ENCODE assay signal across 8 cellular contexts in genomic region chr12:44774815-44775411, GRCh38.
A peak's percentile ranks its signal among the peaks of the same experiment; 100 is the strongest.
DNase-seq lines count a peak whose midpoint lies in the region; ATAC-seq, FAIRE-seq and TF ChIP-seq lines count a peak whose summit lies in the region.

No MANE protein-coding gene starts in this region.

- intact Hi-C loops in endothelial cell of umbilical vein (cut with micrococcal nuclease) (loop anchor here (1.0 to 2.0 kb wide), 3 partner anchors 156 to 818 kb away; no protein-coding TSS in a partner anchor), psoas muscle (cut with DNase I) (no loop called here)

- POLR2A ChIA-PET in endothelial cell of umbilical vein (lab: Charles Lee): no interaction called here

- H3K27me3 ChIP-seq in endothelial cell of umbilical vein (ENCODE audit: control insufficient read depth in 2 of 2, insufficient read depth in 2 of 2, low read length in 2 of 2) (no peaks in the 10 kb centered on the region), psoas muscle (ENCODE audit: insufficient read depth in 3 of 3, low read length in 2 of 3) (no peaks in the 10 kb centered on the region)

- no peak overlapping the region for H3K27ac ChIP-seq in endothelial cell of umbilical vein (ENCODE audit: insufficient read depth, low read depth, low read length)
- H3K27ac ChIP-seq in psoas muscle: no peak overlapping the region

- TF ChIP-seq CTCF in endothelial cell of umbilical vein (IDR thresholded peaks at IDR 0.05; ENCODE audit: extremely low read depth in 1 of 2, insufficient read depth in 1 of 2, low read depth in 1 of 2, low read length in 2 of 2): peak; percentile 78 to 86
- peak; percentile 38 for TF ChIP-seq CTCF in psoas muscle (IDR thresholded peaks at IDR 0.05)

- H3K9ac ChIP-seq in endothelial cell of umbilical vein (replicated peaks; ENCODE audit: extremely low read depth, insufficient read depth, low read length): no peak overlapping the region

- peak; percentile 2 for DNase-seq in NCI-H510A treated with DMSO at 0.1 percent for 48 hours (lab: John Stamatoyannopoulos, UW)
- no peak for DNase-seq in NCI-H510A (lab: John Stamatoyannopoulos, UW)
- DNase-seq in HT1080 (ENCODE audit: low read depth): peak; percentile 28
- DNase-seq in activated CD4-positive, alpha-beta T cell treated with anti-CD3 and anti-CD28 coated beads, Interleukin-2, amount 50 U/mL, for 4 hours: peak; percentile 59 to 62
- DNase-seq in endothelial cell of umbilical vein (ENCODE audit: low read depth, low spot score): peak; percentile 41
- DNase-seq in psoas muscle: no peak

- H3K9me1 ChIP-seq in endothelial cell of umbilical vein (replicated peaks; ENCODE audit: control insufficient read depth, extremely low read depth, insufficient read depth, low read length): no peaks in the 10 kb centered on the region

- FAIRE-seq in endothelial cell of umbilical vein (lab: Jason Lieb, UNC): peak; percentile 4

- H3K36me3 ChIP-seq in endothelial cell of umbilical vein (ENCODE audit: control insufficient read depth in 2 of 2, extremely low read depth in 1 of 2, insufficient read depth in 2 of 2, low read length in 2 of 2) (no peaks in the 10 kb centered on the region), psoas muscle (ENCODE audit: insufficient read depth in 1 of 2, low read depth in 1 of 2) (no peaks in the 10 kb centered on the region)

- 70 to 74% (median 72%) methylated on average over 11 of the region's 11 CpGs for WGBS in psoas muscle, 3 donors

- H3K9me3 ChIP-seq in endothelial cell of umbilical vein (replicated peaks; ENCODE audit: control insufficient read depth, insufficient read depth, low read length) (no peaks in the 10 kb centered on the region), psoas muscle (no peaks in the 10 kb centered on the region)

- no peaks in the 10 kb centered on the region for H3K79me2 ChIP-seq in endothelial cell of umbilical vein (ENCODE audit: control insufficient read depth, insufficient read depth, low read length)

- TF ChIP-seq POLR2A in endothelial cell of umbilical vein (IDR thresholded peaks at IDR 0.05; ENCODE audit: low read depth, low read length): no peak

- no TSS peak for BruUV-seq in endothelial cell of umbilical vein (replicated peaks; lab: Mats Ljungman, UMichigan)

- no peak overlapping the region for H2AFZ ChIP-seq in endothelial cell of umbilical vein (ENCODE audit: low read depth, low read length)

- H3K4me1 ChIP-seq in endothelial cell of umbilical vein (ENCODE audit: control insufficient read depth, extremely low read depth, insufficient read depth, low read length) (no peaks in the 10 kb centered on the region), psoas muscle (no peaks in the 10 kb centered on the region)

- ATAC-seq in psoas muscle (no peak), esophagus mucosa (no peak), HG03039 (IDR thresholded peaks at IDR 0.05; ENCODE audit: unreplicated experiment) (no peak)

- H3K4me2 ChIP-seq in endothelial cell of umbilical vein (ENCODE audit: insufficient read depth, low read length): no peak overlapping the region

- H3K4me3 ChIP-seq in endothelial cell of umbilical vein (replicated peaks in 1 of 3; ENCODE audit: insufficient read depth in 1 of 3, low read depth in 1 of 3, low read length in 3 of 3): no peak overlapping the region
- no peak overlapping the region for H3K4me3 ChIP-seq in psoas muscle

- H4K20me1 ChIP-seq in endothelial cell of umbilical vein (replicated peaks; ENCODE audit: control insufficient read depth, extremely low read depth, insufficient read depth, low read length): no peaks in the 10 kb centered on the region

- dilution Hi-C loops in endothelial cell of umbilical vein (cut with MboI; ENCODE audit: extremely low pct_ligation_motif_present, low sequenced_read_pairs): no loop called here

- CTCF ChIA-PET in endothelial cell of umbilical vein (lab: Charles Lee): interaction anchor here (0.7 to 9.2 kb wide), 14 partner anchors 9 to 760 kb away, joined by 3 to 111 read pairs (median 4); partner anchors contain the start of gene NELL2

TF ChIP-seq in endothelial cell of umbilical vein, 7 proteins besides CTCF, POLR2A, EP300 and RAD21:
- TF ChIP-seq MAX (IDR thresholded peaks at IDR 0.05; ENCODE audit: insufficient read depth, insufficient read length): no peak

Comparison
In these comparisons a context has a peak if more than half of its experiments do, and no peak if none do; other contexts are left out.
1. DNase-seq: peak in NCI-H510A treated with DMSO at 0.1 percent for 48 hours (single experiment), HT1080 (single experiment), activated CD4-positive, alpha-beta T cell treated with anti-CD3 and anti-CD28 coated beads, Interleukin-2, amount 50 U/mL, for 4 hours (2 of 2) and endothelial cell of umbilical vein (single experiment); none in NCI-H510A (single experiment) and psoas muscle (0 of 2).